10 cellular contexts compared by ENCODE assay signal in the genomic region with DNA sequence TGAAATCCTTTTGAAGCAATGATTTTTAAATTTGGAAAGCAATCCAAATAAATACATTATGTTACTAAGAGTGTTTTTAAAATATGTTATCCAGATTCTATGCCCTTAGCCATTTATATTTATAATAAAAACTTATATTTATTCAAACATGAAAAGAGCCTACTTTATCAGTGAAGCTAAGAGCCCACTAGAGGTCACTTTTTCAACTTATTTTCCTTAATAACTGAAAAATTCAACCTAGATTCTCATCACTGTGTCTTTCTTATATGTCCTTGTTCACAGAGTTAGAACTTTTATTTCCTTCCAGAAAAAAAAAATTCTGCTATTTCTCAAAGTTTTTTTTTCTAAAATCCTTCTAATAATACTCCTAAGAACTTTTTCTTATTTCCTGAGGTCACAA. TPM values are rescaled to one million over a fixed set of nuclear protein-coding genes. Genes with fewer than 3 reads are reported as not detected.
DNase-seq lines count a peak whose midpoint lies in the region; ATAC-seq, FAIRE-seq and TF ChIP-seq lines count a peak whose summit lies in the region.
"Had no signal": no experiment of that assay in that cellular context is flagged by ENCODE, and none has a peak within 500 bp of the region (broad histone marks: within the 10 kb centered on the region; RNA-seq: fewer than 3 reads in every experiment).

No MANE protein-coding gene starts in this region.

- H3K27ac ChIP-seq in CD4-positive, alpha-beta T cell (ENCODE audit: low read depth, low read length), result no peak overlapping the region
- H3K27ac ChIP-seq in astrocyte (ENCODE audit: low read depth, low read length) (no peak overlapping the region), caudate nucleus (ENCODE audit: low read depth, low read length) (no peak overlapping the region)
- no peak overlapping the region for H3K27ac ChIP-seq in CD4-positive, alpha-beta memory T cell (ENCODE audit: low read depth, low read length)

- peaks cover 46% of the 10 kb centered on the region for H3K27me3 Mint-ChIP-seq in CD4-positive, alpha-beta T cell
- H3K27me3 Mint-ChIP-seq in astrocyte (ENCODE audit: low read depth, unreplicated experiment), result peaks cover 15% of the 10 kb centered on the region
- H3K27me3 Mint-ChIP-seq in CD4-positive, alpha-beta memory T cell, result peaks cover 11 to 15% of the 10 kb centered on the region in 2 donors

- intact Hi-C loops in CD4-positive, alpha-beta T cell (cut with DNase I, micrococcal nuclease), result no loop called here
- intact Hi-C loops in CD4-positive, alpha-beta memory T cell (cut with micrococcal nuclease), result loop anchor here (5.0 kb wide), 1 partner anchor 831 kb away; no protein-coding TSS in a partner anchor

- no peaks in the 10 kb centered on the region for H4K20me1 ChIP-seq in astrocyte (ENCODE audit: insufficient read depth, low read length)

- H3K4me1 Mint-ChIP-seq in CD4-positive, alpha-beta T cell (ENCODE audit: low read depth), result no peaks in the 10 kb centered on the region
- H3K4me1 Mint-ChIP-seq in astrocyte (ENCODE audit: low read depth, unreplicated experiment), result peaks cover 3% of the 10 kb centered on the region
- H3K4me1 Mint-ChIP-seq in CD4-positive, alpha-beta memory T cell, result no peaks in the 10 kb centered on the region

- no peak for DNase-seq in CD4-positive, alpha-beta T cell
- DNase-seq in LHCN-M2 (ENCODE audit: low read depth), result peak; percentile 56
- no peak for DNase-seq in astrocyte (ENCODE audit: low read depth)
- DNase-seq in left kidney (ENCODE audit: low read depth, low spot score), result peak; percentile 16
- no peak for DNase-seq in CD4-positive, alpha-beta memory T cell
- DNase-seq in RPMI8226, result no peak
- DNase-seq in caudate nucleus (lab: John Stamatoyannopoulos, UW), result no peak
- DNase-seq in HuH-7.5 (ENCODE audit: low spot score), result no peak
- DNase-seq: KG1 had no signal

- H3K9me3 Mint-ChIP-seq in CD4-positive, alpha-beta T cell, result no peaks in the 10 kb centered on the region
- H3K9me3 Mint-ChIP-seq in astrocyte (ENCODE audit: unreplicated experiment), result no peaks in the 10 kb centered on the region
- no peaks in the 10 kb centered on the region for H3K9me3 Mint-ChIP-seq in CD4-positive, alpha-beta memory T cell

- peak; percentile 21 for TF ChIP-seq CTCF in CD4-positive, alpha-beta T cell (IDR thresholded peaks at IDR 0.05)
- peak; percentile 44 for TF ChIP-seq CTCF in astrocyte (IDR thresholded peaks at IDR 0.05; ENCODE audit: insufficient read depth, low read depth, low read length)

- no peak overlapping the region for H2AFZ ChIP-seq in astrocyte (ENCODE audit: low read depth, low read length)

- peaks cover 6% of the 10 kb centered on the region for H3K4me1 ChIP-seq in astrocyte (ENCODE audit: insufficient read depth, low read length)
- no peaks in the 10 kb centered on the region for H3K4me1 ChIP-seq in CD4-positive, alpha-beta memory T cell (ENCODE audit: insufficient read depth, low read length)

- no peaks in the 10 kb centered on the region for H3K79me2 ChIP-seq in astrocyte (ENCODE audit: insufficient read depth, low read length)

- ATAC-seq in CD4-positive, alpha-beta T cell (ENCODE audit: poor library complexity), result no peak
- ATAC-seq: esophagus mucosa had no signal

- peak; percentile 34 for FAIRE-seq in astrocyte (lab: Jason Lieb, UNC)

- no peaks in the 10 kb centered on the region for H3K36me3 Mint-ChIP-seq in CD4-positive, alpha-beta T cell (ENCODE audit: low read depth)
- H3K36me3 Mint-ChIP-seq in astrocyte (ENCODE audit: low read depth, unreplicated experiment), result no peaks in the 10 kb centered on the region
- no peaks in the 10 kb centered on the region for H3K36me3 Mint-ChIP-seq in CD4-positive, alpha-beta memory T cell

- H3K9ac ChIP-seq in astrocyte (ENCODE audit: low read length), result no peak overlapping the region

- POLR2A ChIA-PET in CD4-positive, alpha-beta T cell (lab: Charles Lee), result interaction anchor here (1.3 kb wide), 1 partner anchor 10 kb away, joined by 4 read pairs; no protein-coding TSS in a partner anchor
- POLR2A ChIA-PET in CD4-positive, alpha-beta memory T cell (lab: Charles Lee; ENCODE audit: partially characterized antibody), result no interaction called here

- H3K27me3 ChIP-seq in CD4-positive, alpha-beta T cell (ENCODE audit: control insufficient read depth, insufficient read depth, low read length), result peaks cover 47% of the 10 kb centered on the region
- no peaks in the 10 kb centered on the region for H3K27me3 ChIP-seq in astrocyte (ENCODE audit: insufficient read depth, low read length)
- H3K27me3 ChIP-seq in CD4-positive, alpha-beta memory T cell (ENCODE audit: insufficient read depth, low read length), result peaks cover 9% of the 10 kb centered on the region

- H3K4me3 Mint-ChIP-seq in CD4-positive, alpha-beta T cell, result no peak overlapping the region
- H3K4me3 Mint-ChIP-seq in astrocyte (ENCODE audit: unreplicated experiment), result no peak overlapping the region
- no peak overlapping the region for H3K4me3 Mint-ChIP-seq in CD4-positive, alpha-beta memory T cell

- H3K9me3 ChIP-seq in CD4-positive, alpha-beta T cell (ENCODE audit: control insufficient read depth, low read length), result no peaks in the 10 kb centered on the region
- H3K9me3 ChIP-seq in astrocyte (ENCODE audit: insufficient read depth, low read depth, low read length), result no peaks in the 10 kb centered on the region
- no peaks in the 10 kb centered on the region for H3K9me3 ChIP-seq in CD4-positive, alpha-beta memory T cell (ENCODE audit: control insufficient read depth in 1 of 2, low read length in 2 of 2)

- CTCF ChIA-PET in CD4-positive, alpha-beta T cell (lab: Charles Lee), result interaction anchor here (1.4 kb wide), 1 partner anchor 96 kb away, joined by 4 read pairs; no protein-coding TSS in a partner anchor
- CTCF ChIA-PET in CD4-positive, alpha-beta memory T cell (lab: Charles Lee; ENCODE audit: partially characterized antibody), result interaction anchor here (1.2 to 2.7 kb wide), 4 partner anchors 9 to 116 kb away, joined by 3 to 12 read pairs (median 8); no protein-coding TSS in a partner anchor

- no peak overlapping the region for H3K4me2 ChIP-seq in astrocyte (ENCODE audit: low read length)

- no peaks in the 10 kb centered on the region for H3K36me3 ChIP-seq in astrocyte (ENCODE audit: insufficient read depth, low read length)
- no peaks in the 10 kb centered on the region for H3K36me3 ChIP-seq in CD4-positive, alpha-beta memory T cell (ENCODE audit: insufficient read depth, low read length)

- no peak overlapping the region for H3K4me3 ChIP-seq in astrocyte (ENCODE audit: insufficient read depth, low read depth, low read length)
- H3K4me3 ChIP-seq in CD4-positive, alpha-beta memory T cell (ENCODE audit: low read length in 2 of 2), result no peak overlapping the region

- no peak overlapping the region for H3K27ac Mint-ChIP-seq in CD4-positive, alpha-beta T cell
- no peak overlapping the region for H3K27ac Mint-ChIP-seq in astrocyte (ENCODE audit: unreplicated experiment)
- H3K27ac Mint-ChIP-seq in CD4-positive, alpha-beta memory T cell, result no peak overlapping the region

RNA-seq across cellular contexts. Expression of gene PRDM8, which starts 23.9 kb away (rescaled TPM):
- 1 to 10 TPM; 4.2 to 5.1 TPM for total RNA-seq in CD4-positive, alpha-beta T cell
- total RNA-seq in LHCN-M2 (2014; rRNA removed) (74.3 and 86.8 TPM in 2 replicates), astrocyte (0.19 and 0.25 TPM in 2 replicates)
- 18.3 TPM for polyA plus RNA-seq in LHCN-M2 (2012)
- total RNA-seq in CD4-positive, alpha-beta memory T cell, result 10 to 100 TPM; 19.8 to 23.0 TPM
- polyA plus RNA-seq in CD4-positive, alpha-beta memory T cell, result 1 to 10 TPM; 2.1 to 3.4 TPM

RNA-seq across cellular contexts. Expression of gene FGF5, which starts 45.3 kb away (rescaled TPM):
- total RNA-seq in CD4-positive, alpha-beta T cell, result under 1 TPM; 0.05 to 0.06 TPM
- 7.9 and 9.0 TPM in 2 replicates for total RNA-seq in LHCN-M2 (2014; rRNA removed)
- 16.4 TPM for polyA plus RNA-seq in LHCN-M2 (2012)
- total RNA-seq in astrocyte, result 2.1 and 2.4 TPM in 2 replicates
- total RNA-seq in CD4-positive, alpha-beta memory T cell, result under 1 TPM; 0.06 TPM
- not detected for polyA plus RNA-seq in CD4-positive, alpha-beta memory T cell
- total RNA-seq: esophagus mucosa had no signal

Comparison
In these comparisons a context has a peak if more than half of its experiments do, and no peak if none do; other contexts are left out.
1. DNase-seq: peak in LHCN-M2 (single experiment) and left kidney (single experiment); none in CD4-positive, alpha-beta T cell (0 of 10), astrocyte (single experiment), CD4-positive, alpha-beta memory T cell (0 of 5), RPMI8226 (single experiment), caudate nucleus (0 of 61) and HuH-7.5 (single experiment).